21 cellular contexts compared by ENCODE assay signal in the genomic region with DNA sequence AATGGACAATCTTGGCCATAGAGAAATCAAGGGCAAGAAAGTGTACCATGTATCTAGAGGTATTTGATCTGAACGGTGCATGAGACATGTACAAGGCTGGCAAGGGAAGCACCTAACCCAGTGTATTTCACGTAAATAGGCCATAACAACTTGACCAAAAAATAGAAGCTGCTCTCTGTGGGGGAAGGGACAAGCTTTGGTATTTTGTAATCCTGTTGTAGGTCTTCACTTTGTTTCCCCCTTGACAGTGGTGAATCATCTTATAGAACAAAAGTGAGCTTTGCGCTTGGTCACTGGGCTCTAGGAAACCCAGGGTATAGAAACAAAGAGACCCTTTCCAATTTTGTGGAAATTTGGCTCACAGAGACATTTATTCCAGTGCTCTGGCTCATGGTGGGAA.
"Had no signal": no experiment of that assay in that cellular context is flagged by ENCODE, and none has a peak within 500 bp of the region (broad histone marks: within the 10 kb centered on the region; RNA-seq: fewer than 3 reads in every experiment).

No MANE protein-coding gene starts in this region.

- H3K27ac ChIP-seq: breast epithelium, right lobe of liver, spleen, testis, upper lobe of left lung had no signal

- H3K4me3 Mint-ChIP-seq: activated CD4-positive, alpha-beta memory T cell treated with anti-CD3 and anti-CD28 coated beads for 36 hours; activated CD4-positive, alpha-beta T cell treated with anti-CD3 and anti-CD28 coated beads for 36 hours; activated CD8-positive, alpha-beta memory T cell treated with anti-CD3 and anti-CD28 coated beads, Interleukin-2, amount 10 ng/mL, durations not matched to agents 7 days and 5 days; activated naive CD4-positive, alpha-beta T cell treated with anti-CD3 and anti-CD28 coated beads for 36 hours; activated naive CD8-positive, alpha-beta T cell treated with anti-CD3 and anti-CD28 coated beads, Interleukin-2, amount 50 U/mL, for 24 hours; natural killer cell; stimulated activated naive CD8-positive, alpha-beta T cell treated with anti-CD3 and anti-CD28 coated beads, Interleukin-15, Interleukin-2, amounts not matched to agents 100 ng/mL and 50 ng/mL, for 24 hours had no signal

- H3K4me3 ChIP-seq: breast epithelium, right lobe of liver, spleen, testis, upper lobe of left lung had no signal

- H3K27ac Mint-ChIP-seq: activated CD4-positive, alpha-beta memory T cell treated with anti-CD3 and anti-CD28 coated beads for 36 hours; activated CD4-positive, alpha-beta T cell treated with anti-CD3 and anti-CD28 coated beads for 36 hours; activated CD8-positive, alpha-beta memory T cell treated with anti-CD3 and anti-CD28 coated beads, Interleukin-2, amount 10 ng/mL, durations not matched to agents 7 days and 5 days; activated naive CD4-positive, alpha-beta T cell treated with anti-CD3 and anti-CD28 coated beads for 36 hours; activated naive CD8-positive, alpha-beta T cell treated with anti-CD3 and anti-CD28 coated beads, Interleukin-2, amount 50 U/mL, for 24 hours; activated T-helper 2 cell treated with anti-CD3 and anti-CD28 coated beads, Interferon-gamma antibody, Interleukin-2, Interleukin-4, amounts not matched to agents 10 μg/mL and 5 μg/mL and 100 μg/mL, durations not matched to agents 14 hours and 24 hours and 36 hours; natural killer cell; progenitor cell of endocrine pancreas; stimulated activated naive CD8-positive, alpha-beta T cell treated with anti-CD3 and anti-CD28 coated beads, Interleukin-15, Interleukin-2, amounts not matched to agents 100 ng/mL and 50 ng/mL, for 24 hours had no signal

- H3K36me3 ChIP-seq: breast epithelium had no signal

- H3K9me3 ChIP-seq: breast epithelium, right lobe of liver, spleen, testis, upper lobe of left lung had no signal

- H3K36me3 Mint-ChIP-seq: natural killer cell had no signal

- DNase-seq: activated CD4-positive, alpha-beta memory T cell treated with anti-CD3 and anti-CD28 coated beads for 36 hours; activated CD4-positive, alpha-beta T cell treated with anti-CD3 and anti-CD28 coated beads for 36 hours; activated CD8-positive, alpha-beta memory T cell treated with anti-CD3 and anti-CD28 coated beads, Interleukin-2, amount 10 ng/mL, durations not matched to agents 7 days and 5 days; activated naive CD4-positive, alpha-beta T cell treated with anti-CD3 and anti-CD28 coated beads for 36 hours; activated naive CD8-positive, alpha-beta T cell treated with anti-CD3 and anti-CD28 coated beads, Interleukin-2, amount 50 U/mL, for 24 hours; activated T-cell treated with anti-CD3 and anti-CD28 coated beads, Interleukin-2, amount 50 U/mL, for 1 hour; aorta; dermis blood vessel endothelial cell; kidney; mesenchymal stem cell; natural killer cell; right lobe of liver; spleen; T-helper 1 cell; T1000 had no signal

- ATAC-seq: activated CD4-positive, alpha-beta T cell treated with anti-CD3 and anti-CD28 coated beads for 36 hours; activated CD8-positive, alpha-beta memory T cell treated with anti-CD3 and anti-CD28 coated beads, Interleukin-2, amount 10 ng/mL, durations not matched to agents 7 days and 5 days; activated naive CD8-positive, alpha-beta T cell treated with anti-CD3 and anti-CD28 coated beads, Interleukin-2, amount 50 U/mL, for 24 hours; natural killer cell; right lobe of liver had no signal

- H3K4me1 ChIP-seq: right lobe of liver, spleen had no signal

- H3K27me3 ChIP-seq: breast epithelium, right lobe of liver, spleen, testis, upper lobe of left lung had no signal

- H3K9me3 Mint-ChIP-seq: activated CD4-positive, alpha-beta memory T cell treated with anti-CD3 and anti-CD28 coated beads for 36 hours; activated naive CD4-positive, alpha-beta T cell treated with anti-CD3 and anti-CD28 coated beads for 36 hours; activated naive CD8-positive, alpha-beta T cell treated with anti-CD3 and anti-CD28 coated beads, Interleukin-2, amount 50 U/mL, for 24 hours; activated T-helper 2 cell treated with anti-CD3 and anti-CD28 coated beads, Interferon-gamma antibody, Interleukin-2, Interleukin-4, amounts not matched to agents 10 μg/mL and 5 μg/mL and 100 μg/mL, durations not matched to agents 14 hours and 24 hours and 36 hours; natural killer cell; stimulated activated naive CD8-positive, alpha-beta T cell treated with anti-CD3 and anti-CD28 coated beads, Interleukin-15, Interleukin-2, amounts not matched to agents 100 ng/mL and 50 ng/mL, for 24 hours had no signal

- H3K27me3 Mint-ChIP-seq: activated CD4-positive, alpha-beta memory T cell treated with anti-CD3 and anti-CD28 coated beads for 36 hours; activated CD4-positive, alpha-beta T cell treated with anti-CD3 and anti-CD28 coated beads for 36 hours; activated CD8-positive, alpha-beta memory T cell treated with anti-CD3 and anti-CD28 coated beads, Interleukin-2, amount 10 ng/mL, durations not matched to agents 7 days and 5 days; activated naive CD8-positive, alpha-beta T cell treated with anti-CD3 and anti-CD28 coated beads, Interleukin-2, amount 50 U/mL, for 24 hours; progenitor cell of endocrine pancreas; stimulated activated naive CD8-positive, alpha-beta T cell treated with anti-CD3 and anti-CD28 coated beads, Interleukin-15, Interleukin-2, amounts not matched to agents 100 ng/mL and 50 ng/mL, for 24 hours had no signal
